19 cellular contexts compared by ENCODE assay signal in the genomic region with DNA sequence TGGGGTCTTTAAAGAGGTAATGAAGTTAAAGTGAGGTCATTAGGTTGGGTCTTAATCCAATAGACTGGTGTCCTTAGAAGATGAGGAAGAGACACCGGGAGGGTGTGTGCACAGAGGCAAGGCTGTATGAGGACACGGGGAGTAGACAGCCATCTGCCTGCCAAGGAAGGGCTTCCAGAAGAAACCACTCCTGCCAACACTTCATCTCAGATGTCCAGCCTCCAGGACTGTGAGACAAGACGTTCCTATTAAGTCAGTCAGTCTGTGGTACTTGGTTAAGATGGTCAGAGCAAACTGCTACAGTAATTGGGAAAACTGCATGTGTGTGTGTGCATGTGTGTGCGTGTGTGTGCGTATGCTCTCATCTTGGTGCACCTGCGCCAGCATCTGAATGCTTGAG.
DNase-seq lines count a peak whose midpoint lies in the region; ATAC-seq, FAIRE-seq and TF ChIP-seq lines count a peak whose summit lies in the region.
"Had no signal": no experiment of that assay in that cellular context is flagged by ENCODE, and none has a peak within 500 bp of the region (broad histone marks: within the 10 kb centered on the region; RNA-seq: fewer than 3 reads in every experiment).

No MANE protein-coding gene starts in this region.

- no peaks in the 10 kb centered on the region for H4K20me1 ChIP-seq in IMR-90 (ENCODE audit: insufficient read depth, low read length)

- H3K9me1 ChIP-seq in IMR-90 (ENCODE audit: insufficient read depth, low read length), result no peaks in the 10 kb centered on the region

- TF ChIP-seq CTCF in HEK293 (tag by site-specific recombination; IDR thresholded peaks at IDR 0.05) (no peak), IMR-90 (conservative IDR thresholded peaks at IDR 0.05; ENCODE audit: low read depth, low read length) (no peak), bronchial epithelial cell (IDR thresholded peaks at IDR 0.05; ENCODE audit: insufficient read depth, low read length, severe bottlenecking) (no peak), type B pancreatic cell (conservative IDR thresholded peaks at IDR 0.05) (no peak)

- no peak overlapping the region for H3K4me3 Mint-ChIP-seq in activated T-helper 2 cell treated with anti-CD3 and anti-CD28 coated beads, Interferon-gamma antibody, Interleukin-2, Interleukin-4, amounts not matched to agents 10 μg/mL and 5 μg/mL and 100 μg/mL, durations not matched to agents 14 hours and 24 hours and 36 hours (ENCODE audit: low read depth)
- no peak overlapping the region for H3K4me3 Mint-ChIP-seq in type B pancreatic cell
- H3K4me3 Mint-ChIP-seq: CD4-positive, alpha-beta memory T cell had no signal

- no peak overlapping the region for H4K12ac ChIP-seq in trophoblast cell (ENCODE audit: low read depth, low read length)

- H3K79me2 ChIP-seq in trophoblast cell (ENCODE audit: control insufficient read depth, insufficient read depth, low read length, poor library complexity), result no peaks in the 10 kb centered on the region

- H3K9me3 ChIP-seq in HEK293 (ENCODE audit: control insufficient read depth, insufficient read depth, low read depth, low read length) (no peaks in the 10 kb centered on the region), IMR-90 (ENCODE audit: control insufficient read depth, insufficient read depth, low read length) (peaks cover 10% of the 10 kb centered on the region), trophoblast cell (ENCODE audit: insufficient read depth, low read depth, low read length) (peaks cover 2% of the 10 kb centered on the region)

- H2BK20ac ChIP-seq in IMR-90 (ENCODE audit: low read depth, low read length), result no peak overlapping the region

- H2BK120ac ChIP-seq in IMR-90 (ENCODE audit: low read depth, low read length) (no peak overlapping the region), trophoblast cell (ENCODE audit: insufficient read depth, low read length, poor library complexity) (no peak overlapping the region)

- H2AK5ac ChIP-seq in IMR-90 (ENCODE audit: low read depth, low read length) (no peak overlapping the region), trophoblast cell (ENCODE audit: low read length) (no peak overlapping the region)

- no peak overlapping the region for H2BK12ac ChIP-seq in trophoblast cell (ENCODE audit: low read length)

- no peak overlapping the region for H3K18ac ChIP-seq in IMR-90 (ENCODE audit: low read depth, low read length)
- peak overlapping the region; percentile 50 for H3K18ac ChIP-seq in trophoblast cell (ENCODE audit: low read length)

- no peak overlapping the region for H4K91ac ChIP-seq in IMR-90 (ENCODE audit: insufficient read depth, low read depth, low read length)
- no peak overlapping the region for H4K91ac ChIP-seq in trophoblast cell (ENCODE audit: low read depth, low read length)

- POLR2A ChIA-PET in HEK293 (lab: Yijun Ruan, JAX), result no interaction called here
- POLR2A ChIA-PET in IMR-90 (lab: Charles Lee; ENCODE audit: unreplicated experiment), result no interaction called here

- H3K4me3 ChIP-seq in HEK293 (ENCODE audit: low read depth, low read length) (no peak overlapping the region), IMR-90 (ENCODE audit: insufficient read depth, low read depth, low read length) (no peak overlapping the region), bronchial epithelial cell (ENCODE audit: low read depth, low read length) (no peak overlapping the region), trophoblast cell (ENCODE audit: low read depth, low read length) (no peak overlapping the region)

- CTCF ChIA-PET in HEK293 (lab: Yijun Ruan, JAX) (no interaction called here), IMR-90 (lab: Yijun Ruan, JAX) (no interaction called here)

- in situ Hi-C loops in IMR-90 (cut with MboI; ENCODE audit: low sequenced_read_pairs), result no loop called here

- H2BK5ac ChIP-seq in IMR-90 (ENCODE audit: low read depth, low read length, poor library complexity, severe bottlenecking) (no peak overlapping the region), trophoblast cell (ENCODE audit: low read depth, low read length, poor library complexity) (no peak overlapping the region)

- H3K79me1 ChIP-seq in IMR-90 (ENCODE audit: low read depth in 1 of 2, low read length in 2 of 2) (no peaks in the 10 kb centered on the region), trophoblast cell (ENCODE audit: low read length) (no peaks in the 10 kb centered on the region)

- FAIRE-seq in bronchial epithelial cell (lab: Jason Lieb, UNC), result peak; percentile 70
- FAIRE-seq: G401.6, GM12892 had no signal

- no peaks in the 10 kb centered on the region for H3K4me1 ChIP-seq in HEK293 (ENCODE audit: control insufficient read depth, insufficient read depth, low read length)
- H3K4me1 ChIP-seq in IMR-90 (ENCODE audit: control insufficient read depth, insufficient read depth, low read length), result no peaks in the 10 kb centered on the region
- no peaks in the 10 kb centered on the region for H3K4me1 ChIP-seq in trophoblast cell (ENCODE audit: control insufficient read depth in 1 of 2, insufficient read depth in 2 of 2, low read length in 2 of 2)

- no peak overlapping the region for H3K56ac ChIP-seq in IMR-90 (ENCODE audit: extremely low read depth, insufficient read depth, low read length)

- H4K5ac ChIP-seq in IMR-90 (ENCODE audit: low read depth, low read length), result no peak overlapping the region

- no peak for DNase-seq in IMR-90
- no peak for DNase-seq in bronchial epithelial cell (ENCODE audit: low read depth)
- DNase-seq in trophoblast cell, result no peak
- DNase-seq in NCI-H748 (lab: John Stamatoyannopoulos, UW; ENCODE audit: unreplicated experiment), result no peak
- DNase-seq in activated T-helper 2 cell treated with anti-CD3 and anti-CD28 coated beads, Interferon-gamma antibody, Interleukin-2, Interleukin-4, amounts not matched to agents 10 μg/mL and 5 μg/mL and 100 μg/mL, durations not matched to agents 14 hours and 24 hours and 36 hours (ENCODE audit: low spot score), result no peak
- DNase-seq in NCI-H226, result no peak
- DNase-seq in type B pancreatic cell (ENCODE audit: extremely low spot score, unreplicated experiment), result no peak
- DNase-seq: C1 segment of cervical spinal cord; Calu3; CD4-positive, alpha-beta memory T cell; COR-L47; DMS53; DND-41; GOT3; H7; HCEC 1CT had no signal

- H3K27me3 ChIP-seq in IMR-90 (ENCODE audit: control insufficient read depth, insufficient read depth, low read length) (no peaks in the 10 kb centered on the region), bronchial epithelial cell (ENCODE audit: control insufficient read depth, insufficient read depth, low read length) (no peaks in the 10 kb centered on the region), trophoblast cell (ENCODE audit: insufficient read depth, low read length) (no peaks in the 10 kb centered on the region)

- H3K9me3 Mint-ChIP-seq in activated T-helper 2 cell treated with anti-CD3 and anti-CD28 coated beads, Interferon-gamma antibody, Interleukin-2, Interleukin-4, amounts not matched to agents 10 μg/mL and 5 μg/mL and 100 μg/mL, durations not matched to agents 14 hours and 24 hours and 36 hours, result no peaks in the 10 kb centered on the region
- no peaks in the 10 kb centered on the region for H3K9me3 Mint-ChIP-seq in type B pancreatic cell

- no peaks in the 10 kb centered on the region for H3K4me1 Mint-ChIP-seq in activated T-helper 2 cell treated with anti-CD3 and anti-CD28 coated beads, Interferon-gamma antibody, Interleukin-2, Interleukin-4, amounts not matched to agents 10 μg/mL and 5 μg/mL and 100 μg/mL, durations not matched to agents 14 hours and 24 hours and 36 hours (ENCODE audit: low read depth)
- H3K4me1 Mint-ChIP-seq in type B pancreatic cell (ENCODE audit: unreplicated experiment), result no peaks in the 10 kb centered on the region
- H3K4me1 Mint-ChIP-seq: CD4-positive, alpha-beta memory T cell had no signal

- no peak overlapping the region for H3K4ac ChIP-seq in IMR-90 (ENCODE audit: low read depth, low read length)
- no peak overlapping the region for H3K4ac ChIP-seq in trophoblast cell (ENCODE audit: low read depth, low read length)

- H4K8ac ChIP-seq in IMR-90 (ENCODE audit: low read depth in 2 of 2, low read length in 2 of 2), result no peak overlapping the region
- no peak overlapping the region for H4K8ac ChIP-seq in trophoblast cell (ENCODE audit: low read depth, low read length)

- no peak overlapping the region for H3K23ac ChIP-seq in IMR-90 (ENCODE audit: low read depth, low read length)
- H3K23ac ChIP-seq in trophoblast cell (ENCODE audit: low read length), result no peak overlapping the region

- WGBS in IMR-90 (ENCODE audit: extremely low coverage in 2 of 2, insufficient read length in 1 of 2), 2 experiments, result no CpG with 5 or more reads among the region's 6 CpGs
- no CpG with 5 or more reads among the region's 6 CpGs for WGBS in trophoblast cell (ENCODE audit: extremely low coverage, insufficient coverage, insufficient read length)

- no peak overlapping the region for H3K14ac ChIP-seq in IMR-90 (replicated peaks; ENCODE audit: low read depth, low read length)
- H3K14ac ChIP-seq in trophoblast cell (ENCODE audit: low read length), result no peak overlapping the region

- no peak overlapping the region for H3K4me2 ChIP-seq in IMR-90 (ENCODE audit: low read depth, low read length)
- no peak overlapping the region for H3K4me2 ChIP-seq in trophoblast cell (ENCODE audit: low read length)

- H3K27ac ChIP-seq in HEK293 (ENCODE audit: extremely low read depth, low read depth, low read length) (no peak overlapping the region), IMR-90 (ENCODE audit: insufficient read depth, low read length) (no peak overlapping the region), trophoblast cell (ENCODE audit: low read depth, low read length) (no peak overlapping the region)

- intact Hi-C loops in IMR-90 (cut with micrococcal nuclease), result no loop called here
- intact Hi-C loops in activated T-helper 2 cell treated with anti-CD3 and anti-CD28 coated beads, Interferon-gamma antibody, Interleukin-2, Interleukin-4, amounts not matched to agents 10 μg/mL and 5 μg/mL and 100 μg/mL, durations not matched to agents 14 hours and 24 hours and 36 hours (cut with micrococcal nuclease), result no loop called here

- H3K36me3 ChIP-seq in HEK293 (ENCODE audit: control insufficient read depth in 2 of 2, insufficient read depth in 1 of 2, low read length in 2 of 2) (no peaks in the 10 kb centered on the region), IMR-90 (ENCODE audit: control insufficient read depth, insufficient read depth, low read length) (no peaks in the 10 kb centered on the region), bronchial epithelial cell (ENCODE audit: control insufficient read depth, insufficient read depth, low read length) (no peaks in the 10 kb centered on the region), trophoblast cell (ENCODE audit: control insufficient read depth in 1 of 2, insufficient read depth in 2 of 2, low read length in 2 of 2) (no peaks in the 10 kb centered on the region)

- ATAC-seq in IMR-90 (ENCODE audit: low read depth), result no peak

- no peak for TF ChIP-seq RAD21 in IMR-90 (IDR thresholded peaks at IDR 0.05; ENCODE audit: low read length)

- dilution Hi-C loops in IMR-90 (cut with HindIII; ENCODE audit: low sequenced_read_pairs, unreplicated experiment), result no loop called here

- H2AK9ac ChIP-seq in IMR-90 (replicated peaks; ENCODE audit: low read depth, low read length, poor library complexity), result peak overlapping the region; percentile 37

- no peaks in the 10 kb centered on the region for H3K36me3 Mint-ChIP-seq in activated T-helper 2 cell treated with anti-CD3 and anti-CD28 coated beads, Interferon-gamma antibody, Interleukin-2, Interleukin-4, amounts not matched to agents 10 μg/mL and 5 μg/mL and 100 μg/mL, durations not matched to agents 14 hours and 24 hours and 36 hours (ENCODE audit: low read depth)
- no peaks in the 10 kb centered on the region for H3K36me3 Mint-ChIP-seq in type B pancreatic cell
- H3K36me3 Mint-ChIP-seq: CD4-positive, alpha-beta memory T cell had no signal

- no TSS peak for BruUV-seq in IMR-90 (replicated peaks; lab: Mats Ljungman, UMichigan)

- H2BK15ac ChIP-seq in IMR-90 (ENCODE audit: low read depth, low read length), result no peak overlapping the region

- H2AFZ ChIP-seq in IMR-90 (replicated peaks; ENCODE audit: low read length, poor library complexity), result no peak overlapping the region
- H2AFZ ChIP-seq in trophoblast cell (ENCODE audit: insufficient read depth, low read length, poor library complexity), result no peak overlapping the region

- H3K9ac ChIP-seq in IMR-90 (ENCODE audit: low read depth, low read length) (no peak overlapping the region), trophoblast cell (ENCODE audit: low read length) (no peak overlapping the region)

- H3K27me3 Mint-ChIP-seq in activated T-helper 2 cell treated with anti-CD3 and anti-CD28 coated beads, Interferon-gamma antibody, Interleukin-2, Interleukin-4, amounts not matched to agents 10 μg/mL and 5 μg/mL and 100 μg/mL, durations not matched to agents 14 hours and 24 hours and 36 hours (ENCODE audit: low read depth), result no peaks in the 10 kb centered on the region
- H3K27me3 Mint-ChIP-seq in type B pancreatic cell, result no peaks in the 10 kb centered on the region

- TF ChIP-seq POLR2A in IMR-90 (IDR thresholded peaks at IDR 0.05; ENCODE audit: low read depth, low read length), result no peak

- no peak overlapping the region for H3K27ac Mint-ChIP-seq in activated T-helper 2 cell treated with anti-CD3 and anti-CD28 coated beads, Interferon-gamma antibody, Interleukin-2, Interleukin-4, amounts not matched to agents 10 μg/mL and 5 μg/mL and 100 μg/mL, durations not matched to agents 14 hours and 24 hours and 36 hours
- H3K27ac Mint-ChIP-seq in type B pancreatic cell, result no peak overlapping the region
- H3K27ac Mint-ChIP-seq: CD4-positive, alpha-beta memory T cell had no signal
